Comparison of ENCODE assay signal across 7 cellular contexts in the genomic region with DNA sequence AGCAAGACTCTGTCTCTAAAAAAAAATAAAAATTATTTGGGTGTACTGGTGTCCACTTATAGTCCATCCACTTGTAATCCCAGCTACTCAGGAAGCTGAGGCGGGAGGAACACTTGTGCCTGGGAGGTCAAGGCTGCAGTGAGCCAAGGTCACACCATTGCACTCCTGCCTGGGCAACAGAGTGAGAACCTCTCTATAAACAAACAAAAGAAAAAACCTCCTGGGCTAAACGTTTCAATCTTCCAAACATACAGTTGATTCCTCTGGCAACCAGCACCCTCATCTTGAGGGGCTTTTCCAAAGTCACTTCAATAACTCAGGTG.
"Had no signal": no experiment of that assay in that cellular context is flagged by ENCODE, and none has a peak within 500 bp of the region (broad histone marks: within the 10 kb centered on the region; RNA-seq: fewer than 3 reads in every experiment).

No MANE protein-coding gene starts in this region.

- FAIRE-seq: G401.6, GM12878, GM12892, GM18507, GM19239 had no signal

- DNase-seq: GDM1, GF-D8 had no signal

- H3K4me3 ChIP-seq: GM12878 had no signal

- ATAC-seq: GM12878 had no signal
